8 cellular contexts compared by ENCODE assay signal in genomic region chr19:2900296-2901252, GRCh38. TPM values are rescaled to one million over a fixed set of nuclear protein-coding genes. Genes with fewer than 3 reads are reported as not detected.
A peak's percentile ranks its signal among the peaks of the same experiment; 100 is the strongest.
DNase-seq lines count a peak whose midpoint lies in the region; ATAC-seq and TF ChIP-seq lines count a peak whose summit lies in the region.

Gene ZNF57 (plus strand): TSS chr19:2900928. CDS start chr19:2901046, 118 bp downstream.

- peak within 1 kb of the TSS; percentile 88 for H2AFZ ChIP-seq in PC-9

- no peaks in the 10 kb centered on the region for H3K4me1 ChIP-seq in PC-9 (replicated peaks; ENCODE audit: insufficient read depth)
- peaks cover 0 to 5% of the 10 kb centered on the region in 2 donors for H3K4me1 ChIP-seq in esophagus (ENCODE audit: control insufficient read depth in 2 of 2, insufficient read depth in 2 of 2, low read length in 1 of 2)
- peaks cover 4 to 11% of the 10 kb centered on the region in 2 donors for H3K4me1 ChIP-seq in mucosa of rectum (ENCODE audit: control insufficient read depth in 2 of 2, insufficient read depth in 2 of 2, low read length in 2 of 2)

- H3K27me3 ChIP-seq in PC-9 (ENCODE audit: insufficient read depth, low read depth) (no peaks in the 10 kb centered on the region), esophagus (ENCODE audit: control insufficient read depth in 1 of 2, insufficient read depth in 2 of 2, low read length in 2 of 2) (no peaks in the 10 kb centered on the region), mucosa of rectum (ENCODE audit: control insufficient read depth in 2 of 2, insufficient read depth in 2 of 2, low read length in 2 of 2) (no peaks in the 10 kb centered on the region)

- intact Hi-C loops in PC-9 (cut with micrococcal nuclease; ENCODE audit: unreplicated experiment): loop anchor here (2.0 kb wide), 1 partner anchor 44 kb away; the partner anchor contains the start of gene ZNF77

- H4K20me1 ChIP-seq in PC-9 (ENCODE audit: insufficient read depth): no peaks in the 10 kb centered on the region

- ATAC-seq in GM21526 (IDR thresholded peaks at IDR 0.05; ENCODE audit: low FRiP score, unreplicated experiment): peak; percentile 70

- CTCF ChIA-PET in PC-9 (lab: Charles Lee): interaction anchor here (0.6 kb wide), 1 partner anchor 921 kb away, joined by 3 read pairs; no protein-coding TSS in a partner anchor

- BruUV-seq in PC-9 (replicated peaks; lab: Mats Ljungman, UMichigan): no TSS peak

- H3K9ac ChIP-seq in mucosa of rectum (ENCODE audit: low read depth in 1 of 2, low read length in 2 of 2): peak within 1 kb of the TSS; percentile 66 to 94

- H3K9me2 ChIP-seq in PC-9 (ENCODE audit: insufficient read depth): no peaks in the 10 kb centered on the region

- no peaks in the 10 kb centered on the region for H3K9me3 ChIP-seq in PC-9 (ENCODE audit: insufficient read depth, low read depth)
- no peaks in the 10 kb centered on the region for H3K9me3 ChIP-seq in esophagus (ENCODE audit: control insufficient read depth in 2 of 2, insufficient read depth in 1 of 2, low read depth in 1 of 2, low read length in 1 of 2)
- H3K9me3 ChIP-seq in mucosa of rectum (ENCODE audit: control insufficient read depth in 2 of 2, low read length in 2 of 2): no peaks in the 10 kb centered on the region

- peak within 1 kb of the TSS; percentile 80 for H3K4me2 ChIP-seq in PC-9

- DNase-seq in DMS 273 (lab: John Stamatoyannopoulos, UW; ENCODE audit: unreplicated experiment) (peak; percentile 100), HuH-7.5 (ENCODE audit: low spot score) (peak; percentile 97), PC-9 (peak; percentile 95 to 96)
- peak; percentile 99 for DNase-seq in activated T-cell treated with anti-CD3 and anti-CD28 coated beads, Interleukin-2, amount 50 U/mL, for 48 hours
- peak; percentile 93 to 99 for DNase-seq in stimulated activated CD8-positive, alpha-beta memory T cell treated with anti-CD3 and anti-CD28 coated beads, Interleukin-4, amount 100 ng/mL, for 4 hours (ENCODE audit: low read depth in 2 of 2, low spot score in 1 of 2)

- TF ChIP-seq CTCF in PC-9 (conservative IDR thresholded peaks at IDR 0.05): no peak

- H3K27ac ChIP-seq in PC-9 (no peak within 1 kb of the TSS), esophagus (ENCODE audit: low read depth in 2 of 2, low read length in 1 of 2) (peak within 1 kb of the TSS; percentile 96 to 97), mucosa of rectum (ENCODE audit: low read depth in 2 of 2, low read length in 2 of 2) (peak within 1 kb of the TSS; percentile 89 to 97)

- H3K4me3 ChIP-seq in PC-9 (peak within 1 kb of the TSS; percentile 79), esophagus (ENCODE audit: low read depth in 1 of 2, low read length in 2 of 2) (peak within 1 kb of the TSS; percentile 88 to 93), mucosa of rectum (ENCODE audit: low read length in 2 of 2) (peak within 1 kb of the TSS; percentile 80 to 97)

- H3F3A ChIP-seq in PC-9 (ENCODE audit: insufficient read depth, low read depth): no peaks in the 10 kb centered on the region

- POLR2A ChIA-PET in PC-9 (lab: Charles Lee; ENCODE audit: unreplicated experiment): interaction anchor here (0.6 to 1.0 kb wide), 3 partner anchors 8 to 687 kb away, joined by 3 to 4 read pairs (median 3); no protein-coding TSS in a partner anchor

- 0 to 1% methylated on average over 95 to 100 of the region's 100 CpGs for WGBS in esophagus, 2 donors

- H3K79me2 ChIP-seq in PC-9 (ENCODE audit: low read depth): peaks cover 36% of the 10 kb centered on the region

- no peaks in the 10 kb centered on the region for H3K36me3 ChIP-seq in PC-9 (ENCODE audit: low read depth)
- H3K36me3 ChIP-seq in esophagus (ENCODE audit: control insufficient read depth in 2 of 2, insufficient read depth in 2 of 2, low read length in 1 of 2): no peaks in the 10 kb centered on the region
- no peaks in the 10 kb centered on the region for H3K36me3 ChIP-seq in mucosa of rectum (ENCODE audit: control insufficient read depth in 2 of 2, insufficient read depth in 2 of 2, low read length in 2 of 2)

RNA-seq across cellular contexts. Expression of gene ZNF57, which starts in this region (rescaled TPM):
- total RNA-seq in PC-9 (2021): 2.6 TPM in 2 replicates
- 1 to 10 TPM; 6.8 to 8.1 TPM for polyA plus RNA-seq in esophagus
